Comparison of ENCODE assay signal across 8 cellular contexts in genomic region chr1:157170677-157171515, GRCh38. TPM values are rescaled to one million over a fixed set of nuclear protein-coding genes. Genes with fewer than 3 reads are reported as not detected.
DNase-seq lines count a peak whose midpoint lies in the region; ATAC-seq, FAIRE-seq and TF ChIP-seq lines count a peak whose summit lies in the region.
"Had no signal": no experiment of that assay in that cellular context is flagged by ENCODE, and none has a peak within 500 bp of the region (broad histone marks: within the 10 kb centered on the region; RNA-seq: fewer than 3 reads in every experiment).

No MANE protein-coding gene starts in this region.

- H3K4me2 ChIP-seq in DOHH2 (ENCODE audit: low read length), result no peak overlapping the region

- ATAC-seq in natural killer cell (no peak), GM18502 (IDR thresholded peaks at IDR 0.05; ENCODE audit: poor library complexity, unreplicated experiment) (no peak), GM19351 (IDR thresholded peaks at IDR 0.05; ENCODE audit: unreplicated experiment) (no peak)

- no peaks in the 10 kb centered on the region for H3K9me2 ChIP-seq in DOHH2 (replicated peaks; ENCODE audit: control insufficient read depth, low read length)

- no peaks in the 10 kb centered on the region for H3K79me2 ChIP-seq in DOHH2 (ENCODE audit: control insufficient read depth, low read length)

- no peaks in the 10 kb centered on the region for H3K9me3 Mint-ChIP-seq in natural killer cell

- peak; percentile 73 for TF ChIP-seq CTCF in DOHH2 (IDR thresholded peaks at IDR 0.05; ENCODE audit: low read depth, low read length, poor library complexity, severe bottlenecking)
- TF ChIP-seq CTCF in brain microvascular endothelial cell (IDR thresholded peaks at IDR 0.05; ENCODE audit: low read depth, low read length, missing control alignments), result peak; percentile 73
- TF ChIP-seq CTCF in natural killer cell (IDR thresholded peaks at IDR 0.05), result peak; percentile 47

- no peak for FAIRE-seq in HTR-8/SVneo (lab: Jason Lieb, UNC)

- no peaks in the 10 kb centered on the region for H3K4me1 Mint-ChIP-seq in natural killer cell

- H3K27ac ChIP-seq in DOHH2 (ENCODE audit: low read depth, low read length) (no peak overlapping the region), SJCRH30 (no peak overlapping the region), brain microvascular endothelial cell (no peak overlapping the region)
- H3K27ac ChIP-seq: neutrophil had no signal

- in situ Hi-C loops in brain microvascular endothelial cell (cut with HindIII; ENCODE audit: low pct_ligation_motif_present, low sequenced_read_pairs), result no loop called here

- H4K20me1 ChIP-seq in DOHH2 (ENCODE audit: control insufficient read depth, insufficient read depth, low read depth, low read length), result no peaks in the 10 kb centered on the region

- H3K36me3 ChIP-seq in DOHH2 (ENCODE audit: control insufficient read depth, low read length), result no peaks in the 10 kb centered on the region
- H3K36me3 ChIP-seq in SJCRH30, result no peaks in the 10 kb centered on the region
- H3K36me3 ChIP-seq in brain microvascular endothelial cell (replicated peaks), result no peaks in the 10 kb centered on the region
- H3K36me3 ChIP-seq: neutrophil had no signal

- no peaks in the 10 kb centered on the region; the same call in 1 of the 2 replicates for H3F3A ChIP-seq in DOHH2 (ENCODE audit: control insufficient read depth, insufficient read depth)

- DNase-seq in HTR-8/SVneo (ENCODE audit: insufficient read length, low spot score) (peak; percentile 22), SJCRH30 (peak; percentile 39 to 48), brain microvascular endothelial cell (peak; percentile 38), natural killer cell (peak; percentile 33)

- H3K27me3 ChIP-seq in DOHH2 (ENCODE audit: control insufficient read depth, low read length) (peaks cover 33% of the 10 kb centered on the region), SJCRH30 (peaks cover 3% of the 10 kb centered on the region; the same call in 1 of the 2 replicates), brain microvascular endothelial cell (replicated peaks) (peaks cover under 1% of the 10 kb centered on the region)

- no peaks in the 10 kb centered on the region for H3K9me3 ChIP-seq in DOHH2 (ENCODE audit: control insufficient read depth, insufficient read depth, low read length)
- no peaks in the 10 kb centered on the region for H3K9me3 ChIP-seq in SJCRH30 (replicated peaks)
- H3K9me3 ChIP-seq: neutrophil had no signal

- peaks cover 10% of the 10 kb centered on the region for H3K4me1 ChIP-seq in DOHH2 (ENCODE audit: control insufficient read depth, low read length)
- H3K4me1 ChIP-seq in SJCRH30, result no peaks in the 10 kb centered on the region

- intact Hi-C loops in natural killer cell (cut with micrococcal nuclease), result no loop called here

- peaks cover 7 to 8% of the 10 kb centered on the region in 2 donors for H3K27me3 Mint-ChIP-seq in natural killer cell (ENCODE audit: low read depth in 2 of 2)

- no peaks in the 10 kb centered on the region for H3K36me3 Mint-ChIP-seq in natural killer cell

- no peak overlapping the region for H3K4me3 ChIP-seq in DOHH2 (ENCODE audit: low read length)
- H3K4me3 ChIP-seq in SJCRH30, result no peak overlapping the region
- no peak overlapping the region for H3K4me3 ChIP-seq in brain microvascular endothelial cell (ENCODE audit: low read depth, low read length)

- no peak overlapping the region for H3K27ac Mint-ChIP-seq in natural killer cell

- H3K4me3 Mint-ChIP-seq in natural killer cell, result no peak overlapping the region

RNA-seq across cellular contexts. Expression of gene ETV3, which starts 32.7 kb away (rescaled TPM):
- total RNA-seq in SJCRH30 (2014; rRNA removed; shearing (Covaris generic)), result 12.2 and 12.5 TPM in 2 replicates
- 100 to 1,000 TPM in 1 of 3 donors, 10 to 100 TPM in 2; 58.3 to 101 (median 76.6) TPM for total RNA-seq in natural killer cell
